In genomic region chr22:41512421-41513194, GRCh38 we compare ENCODE assay signal across 8 cellular contexts. TPM values are rescaled to one million over a fixed set of nuclear protein-coding genes. Genes with fewer than 3 reads are reported as not detected.
DNase-seq lines count a peak whose midpoint lies in the region; ATAC-seq, FAIRE-seq and TF ChIP-seq lines count a peak whose summit lies in the region.

No MANE protein-coding gene starts in this region.

- H3K4me1 ChIP-seq in HCT116 (ENCODE audit: control insufficient read depth in 1 of 2, insufficient read depth in 2 of 2, low read length in 2 of 2) (peaks cover 29 to 39% of the 10 kb centered on the region in 2 experiments), kidney (ENCODE audit: control insufficient read depth in 1 of 2, insufficient read depth in 1 of 2, low read depth in 1 of 2, low read length in 2 of 2) (peaks cover 4 to 18% of the 10 kb centered on the region in 2 donors)

- peaks cover 30% of the 10 kb centered on the region for H3K4me1 Mint-ChIP-seq in glutamatergic neuron (ENCODE audit: low read depth, unreplicated experiment)

- H3K4me3 ChIP-seq in HCT116 (replicated peaks in 1 of 2; ENCODE audit: low read depth in 1 of 2, low read length in 2 of 2) (peak overlapping the region in 1 of 2 experiments; percentile 14; a peak in 1 of 4 replicates), kidney (ENCODE audit: low read length in 2 of 2) (no peak overlapping the region)

- H3K9me2 ChIP-seq in HCT116 (ENCODE audit: insufficient read depth): no peaks in the 10 kb centered on the region

- H4K20me1 ChIP-seq in HCT116 (ENCODE audit: insufficient read depth): no peaks in the 10 kb centered on the region

- CTCF ChIA-PET in HCT116 (lab: Charles Lee) (interaction anchor here (2.0 kb wide), 1 partner anchor 109 kb away, joined by 6 read pairs; no protein-coding TSS in a partner anchor), RWPE1 (lab: Yijun Ruan, JAX) (no interaction called here)

- no peak overlapping the region for H2AFZ ChIP-seq in HCT116 (ENCODE audit: low read depth, low read length, poor library complexity, severe bottlenecking)

- H3K27me3 ChIP-seq in HCT116 (ENCODE audit: insufficient read depth, low read length): no peaks in the 10 kb centered on the region

- H3K9me3 Mint-ChIP-seq in glutamatergic neuron (ENCODE audit: unreplicated experiment): peaks cover 4% of the 10 kb centered on the region

- H3K36me3 ChIP-seq in HCT116 (ENCODE audit: control insufficient read depth in 1 of 2, insufficient read depth in 2 of 2, low read length in 2 of 2) (peaks cover 9 to 34% of the 10 kb centered on the region in 2 experiments), kidney (ENCODE audit: control insufficient read depth in 1 of 2, insufficient read depth in 2 of 2, low read length in 2 of 2) (peaks cover 45 to 58% of the 10 kb centered on the region in 2 donors)

- intact Hi-C loops in HCT116 (cut with micrococcal nuclease) (no loop called here), sciatic nerve (cut with DNase I) (no loop called here), kidney (cut with DNase I) (no loop called here)

- ATAC-seq in HCT116 (peak; percentile 95), sciatic nerve (peak; percentile 65), HG02642 (IDR thresholded peaks at IDR 0.05; ENCODE audit: poor library complexity, unreplicated experiment) (no peak)

- no peak for TF ChIP-seq POLR2A in HCT116 (IDR thresholded peaks at IDR 0.05; ENCODE audit: borderline replicate concordance, extremely low read depth, insufficient read depth, insufficient read length)

- H3K9ac ChIP-seq in HCT116 (ENCODE audit: low read length): peak overlapping the region; percentile 21
- H3K9ac ChIP-seq in kidney (ENCODE audit: low read length in 2 of 2): no peak overlapping the region

- H3K27me3 Mint-ChIP-seq in glutamatergic neuron (ENCODE audit: unreplicated experiment): peaks cover 4% of the 10 kb centered on the region

- peak overlapping the region; percentile 88 for H3K27ac Mint-ChIP-seq in glutamatergic neuron (ENCODE audit: unreplicated experiment)

- H3K4me3 Mint-ChIP-seq in glutamatergic neuron (ENCODE audit: unreplicated experiment): peak overlapping the region; percentile 73

- TF ChIP-seq CTCF in HCT116 (IDR thresholded peaks at IDR 0.05 in 2 of 3, conservative IDR thresholded peaks at IDR 0.05 in 1 of 3; ENCODE audit: borderline replicate concordance in 1 of 3, insufficient read depth in 1 of 3, low read depth in 2 of 3, low read length in 2 of 3): no peak
- no peak for TF ChIP-seq CTCF in RWPE1 (conservative IDR thresholded peaks at IDR 0.05; ENCODE audit: low read depth)
- no peak for TF ChIP-seq CTCF in glutamatergic neuron (IDR thresholded peaks at IDR 0.05; ENCODE audit: partially characterized antibody, unreplicated experiment)
- TF ChIP-seq CTCF in kidney (IDR thresholded peaks at IDR 0.05; ENCODE audit: borderline replicate concordance, extremely low read depth, insufficient read depth): no peak

- RAD21 ChIA-PET in HCT116 (lab: Charles Lee; ENCODE audit: low non-redundant PET in 1 of 2, low total read pairs in 2 of 2, uncharacterized antibody in 2 of 2, unreplicated experiment in 2 of 2): no interaction called here

- H3K27ac ChIP-seq in HCT116 (ENCODE audit: low read depth, low read length) (peak overlapping the region; percentile 60), RWPE1 (peak overlapping the region; percentile 79), kidney (ENCODE audit: low read depth in 2 of 2, low read length in 2 of 2) (no peak overlapping the region)

- TF ChIP-seq RAD21 in HCT116 (IDR thresholded peaks at IDR 0.05; ENCODE audit: low read depth): no peak

- no peaks in the 10 kb centered on the region for H3K36me3 Mint-ChIP-seq in glutamatergic neuron (ENCODE audit: unreplicated experiment)

- H3K79me2 ChIP-seq in HCT116 (ENCODE audit: insufficient read depth, low read length): peaks cover 7% of the 10 kb centered on the region; the same call in 1 of the 2 replicates

- no peak for FAIRE-seq in frontal cortex (lab: Jason Lieb, UNC)
- FAIRE-seq in kidney (lab: Jason Lieb, UNC): no peak

- peak; percentile 40 for DNase-seq in HCT116 (ENCODE audit: low read depth, low spot score)
- peak; percentile 79 for DNase-seq in RWPE1 (ENCODE audit: low spot score)
- peak; percentile 53 for DNase-seq in glutamatergic neuron
- DNase-seq in sciatic nerve (ENCODE audit: low spot score): no peak
- DNase-seq in activated gamma-delta T cell treated with Interleukin-2 at 50 U/mL for 16 hours: no peak
- no peak for DNase-seq in frontal cortex (ENCODE audit: low spot score in 2 of 2)
- no peak for DNase-seq in kidney

- POLR2A ChIA-PET in HCT116 (lab: Charles Lee): interaction anchor here (1.1 kb wide), 1 partner anchor 64 kb away, joined by 4 read pairs; no protein-coding TSS in a partner anchor
- POLR2A ChIA-PET in RWPE1 (lab: Yijun Ruan, JAX; ENCODE audit: low non-redundant PET): no interaction called here

- H3K4me2 ChIP-seq in HCT116 (ENCODE audit: low read length): peak overlapping the region; percentile 70

- H3K9me3 ChIP-seq in HCT116 (ENCODE audit: control insufficient read depth in 1 of 2, insufficient read depth in 1 of 2, low read depth in 1 of 2, low read length in 2 of 2) (no peaks in the 10 kb centered on the region), kidney (ENCODE audit: control insufficient read depth in 1 of 2, low read length in 2 of 2) (no peaks in the 10 kb centered on the region)

- no TSS peak for BruUV-seq in HCT116 (replicated peaks; lab: Mats Ljungman, UMichigan)

TF ChIP-seq in HCT116, 20 proteins besides CTCF, POLR2A, EP300 and RAD21:
- TF ChIP-seq MAX (IDR thresholded peaks at IDR 0.05): peak; percentile 89
- TF ChIP-seq SP1 (IDR thresholded peaks at IDR 0.05; ENCODE audit: low read depth): peak; percentile 60
- TF ChIP-seq ZFX (IDR thresholded peaks at IDR 0.05): no peak
- no peak for TF ChIP-seq SIN3A (IDR thresholded peaks at IDR 0.05; ENCODE audit: low read depth)
- TF ChIP-seq TCF7L2 (IDR thresholded peaks at IDR 0.05; ENCODE audit: borderline replicate concordance, extremely low read depth, insufficient read depth, insufficient read length): peak; percentile 29

RNA-seq across cellular contexts. Expression of gene POLR3H, which starts 31.7 kb away (rescaled TPM):
- total RNA-seq in HCT116 (2021; ENCODE audit: unreplicated experiment) (62.1 TPM), glutamatergic neuron (ENCODE audit: unreplicated experiment) (24.6 TPM), sciatic nerve (26.6 TPM), frontal cortex (24.1 TPM), kidney (39.4 TPM)
- 30.7 and 31.8 TPM in 2 replicates for polyA plus RNA-seq in HCT116 (2012)
- 37.4 TPM for polyA plus RNA-seq in kidney (ENCODE audit: insufficient read depth, low read depth, low replicate concordance)

RNA-seq across cellular contexts. Expression of gene ACO2, which starts 43.7 kb away (rescaled TPM):
- total RNA-seq in HCT116 (2021; ENCODE audit: unreplicated experiment): 108 TPM
- 118 and 123 TPM in 2 replicates for polyA plus RNA-seq in HCT116 (2012)
- 114 TPM for total RNA-seq in glutamatergic neuron (ENCODE audit: unreplicated experiment)
- total RNA-seq in sciatic nerve: 68.0 TPM
- 72.2 TPM for total RNA-seq in frontal cortex
- 119 TPM for total RNA-seq in kidney
- 262 TPM for polyA plus RNA-seq in kidney (ENCODE audit: insufficient read depth, low read depth, low replicate concordance)

RNA-seq across cellular contexts. Expression of gene PHF5A, which starts 44.1 kb away (rescaled TPM):
- total RNA-seq in HCT116 (2021; ENCODE audit: unreplicated experiment): 86.0 TPM
- 49.2 and 58.8 TPM in 2 replicates for polyA plus RNA-seq in HCT116 (2012)
- 36.1 TPM for total RNA-seq in glutamatergic neuron (ENCODE audit: unreplicated experiment)
- total RNA-seq in sciatic nerve: 26.9 TPM
- total RNA-seq in frontal cortex: 53.0 TPM
- 34.0 TPM for total RNA-seq in kidney
- polyA plus RNA-seq in kidney (ENCODE audit: insufficient read depth, low read depth, low replicate concordance): 42.2 TPM

RNA-seq across cellular contexts. Expression of gene CSDC2, which starts 48.2 kb away (rescaled TPM):
- total RNA-seq in HCT116 (2021; ENCODE audit: unreplicated experiment): 0.22 TPM
- 0.15 and 0.17 TPM in 2 replicates for polyA plus RNA-seq in HCT116 (2012)
- 4.7 TPM for total RNA-seq in glutamatergic neuron (ENCODE audit: unreplicated experiment)
- total RNA-seq in sciatic nerve: 1.6 TPM
- 8.6 TPM for total RNA-seq in frontal cortex
- total RNA-seq in kidney: 7.8 TPM
- polyA plus RNA-seq in kidney (ENCODE audit: insufficient read depth, low read depth, low replicate concordance): 47.1 TPM

Comparison
In these comparisons a context has a peak if more than half of its experiments do, and no peak if none do; other contexts are left out.
1. DNase-seq: peak in HCT116 (single experiment), RWPE1 (single experiment) and glutamatergic neuron (single experiment); none in sciatic nerve (single experiment), activated gamma-delta T cell treated with Interleukin-2 at 50 U/mL for 16 hours (single experiment), frontal cortex (0 of 2) and kidney (single experiment).
2. H3K27ac ChIP-seq: peak in HCT116 (single experiment) and RWPE1 (single experiment); none in kidney (0 of 2).